8 cellular contexts compared by ENCODE assay signal in genomic region chr2:47034973-47035609, GRCh38.
DNase-seq lines count a peak whose midpoint lies in the region; ATAC-seq lines count a peak whose summit lies in the region.

No MANE protein-coding gene starts in this region.

- no peak overlapping the region for H3K4me3 ChIP-seq in rectal smooth muscle tissue (ENCODE audit: low read length)

- H3K9ac ChIP-seq in rectal smooth muscle tissue (ENCODE audit: low read length), result no peak overlapping the region

- H3K4me1 ChIP-seq in rectal smooth muscle tissue (ENCODE audit: control insufficient read depth, insufficient read depth, low read length), result peaks cover 67% of the 10 kb centered on the region

- intact Hi-C loops in Right ventricle myocardium superior (cut with DNase I), result no loop called here

- H3K27me3 ChIP-seq in rectal smooth muscle tissue (ENCODE audit: control insufficient read depth, insufficient read depth, low read length), result no peaks in the 10 kb centered on the region

- peak; percentile 57 for ATAC-seq in HG02852 (IDR thresholded peaks at IDR 0.05; ENCODE audit: unreplicated experiment)
- peak; percentile 26 for ATAC-seq in Right ventricle myocardium superior (ENCODE audit: poor library complexity)
- ATAC-seq in GM19455 (IDR thresholded peaks at IDR 0.05; ENCODE audit: unreplicated experiment), result no peak
- no peak for ATAC-seq in GM21825 (IDR thresholded peaks at IDR 0.05; ENCODE audit: unreplicated experiment)

- DNase-seq in EH (ENCODE audit: low read depth), result peak; percentile 23
- peak; percentile 98 for DNase-seq in SW480 (ENCODE audit: low spot score)
- peak; percentile 79 for DNase-seq in Right ventricle myocardium superior
- DNase-seq in stimulated activated CD4-positive, alpha-beta T cell treated with anti-CD3 and anti-CD28 coated beads, Interleukin-4, amount 100 ng/mL, for 24 hours, result no peak

- peak overlapping the region; percentile 97 for H3K27ac ChIP-seq in rectal smooth muscle tissue (ENCODE audit: low read depth, low read length)

- no peaks in the 10 kb centered on the region for H3K36me3 ChIP-seq in rectal smooth muscle tissue (ENCODE audit: control insufficient read depth, insufficient read depth, low read length)

Comparison
In these comparisons a context has a peak if more than half of its experiments do, and no peak if none do; other contexts are left out.
1. ATAC-seq: peak in HG02852 (single experiment) and Right ventricle myocardium superior (single experiment); none in GM19455 (single experiment) and GM21825 (single experiment).